In the genomic region with DNA sequence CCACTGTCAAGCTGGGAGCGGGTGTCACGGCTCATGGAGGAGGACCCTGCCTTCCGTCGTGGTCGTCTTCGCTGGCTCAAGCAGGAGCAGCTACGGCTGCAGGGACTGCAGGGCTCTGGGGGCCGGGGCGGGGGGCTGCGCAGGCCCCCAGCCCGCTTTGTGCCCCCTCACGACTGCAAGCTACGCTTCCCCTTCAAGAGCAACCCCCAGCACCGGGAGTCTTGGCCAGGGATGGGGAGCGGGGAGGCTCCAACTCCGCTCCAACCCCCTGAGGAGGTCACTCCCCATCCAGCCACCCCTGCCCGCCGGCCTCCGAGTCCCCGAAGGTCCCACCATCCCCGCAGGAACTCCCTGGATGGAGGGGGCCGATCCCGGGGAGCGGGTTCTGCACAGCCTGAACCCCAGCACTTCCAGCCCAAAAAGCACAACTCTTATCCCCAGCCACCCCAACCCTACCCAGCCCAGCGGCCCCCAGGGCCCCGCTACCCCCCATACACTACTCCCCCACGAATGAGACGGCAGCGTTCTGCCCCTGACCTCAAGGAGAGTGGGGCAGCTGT, we compare ENCODE assay signal across 2 cellular contexts.
TF ChIP-seq lines count a peak whose summit lies in the region.

No MANE protein-coding gene starts in this region.

TF ChIP-seq in WTC11, 78 proteins besides CTCF, POLR2A, EP300 and RAD21:
- no peak for TF ChIP-seq GABPB1 (CRISPR knock-in tag; IDR thresholded peaks at IDR 0.05)
- TF ChIP-seq EMX1 (CRISPR knock-in tag; IDR thresholded peaks at IDR 0.05) = no peak

TF ChIP-seq in HepG2, 621 proteins besides CTCF, POLR2A, EP300 and RAD21:
- TF ChIP-seq ZNF841 (CRISPR knock-in tag; IDR thresholded peaks at IDR 0.05; ENCODE audit: borderline replicate concordance) = no peak
- TF ChIP-seq PHF8 (CRISPR knock-in tag; IDR thresholded peaks at IDR 0.05) = no peak
- no peak for TF ChIP-seq ZNF761 (CRISPR knock-in tag; conservative IDR thresholded peaks at IDR 0.05)
- no peak for TF ChIP-seq PAF1 (CRISPR knock-in tag; IDR thresholded peaks at IDR 0.05)
- TF ChIP-seq HHEX (CRISPR knock-in tag; IDR thresholded peaks at IDR 0.05) = no peak
- TF ChIP-seq ZC3H13 (CRISPR knock-in tag; IDR thresholded peaks at IDR 0.05) = no peak
- TF ChIP-seq ZNF570 (CRISPR knock-in tag; IDR thresholded peaks at IDR 0.05; ENCODE audit: borderline replicate concordance) = no peak
- peak; percentile 78 for TF ChIP-seq AGO2 (optimal IDR thresholded peaks at IDR 0.05; ENCODE audit: low read depth, low read length)
- no peak for TF ChIP-seq XBP1 (CRISPR knock-in tag; IDR thresholded peaks at IDR 0.05)
- no peak for TF ChIP-seq ZNF549 (CRISPR knock-in tag; IDR thresholded peaks at IDR 0.05)
- TF ChIP-seq, protein P1, sequence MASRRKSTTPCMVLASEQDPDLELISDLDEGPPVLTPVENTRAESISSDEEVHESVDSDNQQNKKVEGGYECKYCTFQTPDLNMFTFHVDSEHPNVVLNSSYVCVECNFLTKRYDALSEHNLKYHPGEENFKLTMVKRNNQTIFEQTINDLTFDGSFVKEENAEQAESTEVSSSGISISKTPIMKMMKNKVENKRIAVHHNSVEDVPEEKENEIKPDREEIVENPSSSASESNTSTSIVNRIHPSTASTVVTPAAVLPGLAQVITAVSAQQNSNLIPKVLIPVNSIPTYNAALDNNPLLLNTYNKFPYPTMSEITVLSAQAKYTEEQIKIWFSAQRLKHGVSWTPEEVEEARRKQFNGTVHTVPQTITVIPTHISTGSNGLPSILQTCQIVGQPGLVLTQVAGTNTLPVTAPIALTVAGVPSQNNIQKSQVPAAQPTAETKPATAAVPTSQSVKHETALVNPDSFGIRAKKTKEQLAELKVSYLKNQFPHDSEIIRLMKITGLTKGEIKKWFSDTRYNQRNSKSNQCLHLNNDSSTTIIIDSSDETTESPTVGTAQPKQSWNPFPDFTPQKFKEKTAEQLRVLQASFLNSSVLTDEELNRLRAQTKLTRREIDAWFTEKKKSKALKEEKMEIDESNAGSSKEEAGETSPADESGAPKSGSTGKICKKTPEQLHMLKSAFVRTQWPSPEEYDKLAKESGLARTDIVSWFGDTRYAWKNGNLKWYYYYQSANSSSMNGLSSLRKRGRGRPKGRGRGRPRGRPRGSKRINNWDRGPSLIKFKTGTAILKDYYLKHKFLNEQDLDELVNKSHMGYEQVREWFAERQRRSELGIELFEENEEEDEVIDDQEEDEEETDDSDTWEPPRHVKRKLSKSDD (CRISPR knock-in tag; IDR thresholded peaks at IDR 0.05; ENCODE audit: low read depth) = no peak
- no peak for TF ChIP-seq BHLHE40 (IDR thresholded peaks at IDR 0.05; ENCODE audit: low read length)
- peak; percentile 39; the same call in 1 of the 2 replicates for TF ChIP-seq RBFOX2 (IDR thresholded peaks at IDR 0.05; ENCODE audit: low read depth, low read length)
- TF ChIP-seq MBNL3 (CRISPR knock-in tag; conservative IDR thresholded peaks at IDR 0.05) = no peak
- TF ChIP-seq, protein P2, sequence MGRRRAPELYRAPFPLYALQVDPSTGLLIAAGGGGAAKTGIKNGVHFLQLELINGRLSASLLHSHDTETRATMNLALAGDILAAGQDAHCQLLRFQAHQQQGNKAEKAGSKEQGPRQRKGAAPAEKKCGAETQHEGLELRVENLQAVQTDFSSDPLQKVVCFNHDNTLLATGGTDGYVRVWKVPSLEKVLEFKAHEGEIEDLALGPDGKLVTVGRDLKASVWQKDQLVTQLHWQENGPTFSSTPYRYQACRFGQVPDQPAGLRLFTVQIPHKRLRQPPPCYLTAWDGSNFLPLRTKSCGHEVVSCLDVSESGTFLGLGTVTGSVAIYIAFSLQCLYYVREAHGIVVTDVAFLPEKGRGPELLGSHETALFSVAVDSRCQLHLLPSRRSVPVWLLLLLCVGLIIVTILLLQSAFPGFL (CRISPR knock-in tag; IDR thresholded peaks at IDR 0.05) = no peak
- no peak for TF ChIP-seq GPN1 (CRISPR knock-in tag; IDR thresholded peaks at IDR 0.05; ENCODE audit: borderline replicate concordance)
TF ChIP-seq in HepG2: peak in this region for 2.
